Comparison of ENCODE assay signal across 14 cellular contexts in the genomic region with DNA sequence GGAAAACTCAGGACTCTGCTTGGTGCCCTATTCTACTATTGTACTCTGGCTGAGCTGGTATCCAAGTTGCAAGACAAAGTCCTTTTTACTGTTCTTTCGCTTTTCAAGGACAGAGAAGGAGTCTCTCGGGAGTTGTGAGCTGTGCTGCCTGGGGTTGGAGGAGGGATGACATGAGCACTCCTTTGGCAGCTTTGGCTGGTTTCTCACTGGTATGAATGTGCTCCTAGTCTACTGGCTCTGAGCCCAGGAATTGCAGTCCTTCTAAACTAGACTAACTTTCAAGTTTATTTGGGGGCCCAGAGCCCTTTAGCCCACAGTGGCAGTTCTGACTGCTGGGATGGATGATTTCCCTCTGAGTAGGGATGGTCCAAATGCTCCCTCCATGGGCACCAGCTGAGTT.
"Had no signal": no experiment of that assay in that cellular context is flagged by ENCODE, and none has a peak within 500 bp of the region (broad histone marks: within the 10 kb centered on the region; RNA-seq: fewer than 3 reads in every experiment).

No MANE protein-coding gene starts in this region.

- H3K27me3 ChIP-seq: spleen had no signal

- H3K27ac ChIP-seq: psoas muscle, SK-N-MC, spleen had no signal

- DNase-seq: activated CD4-positive, alpha-beta T cell treated with anti-CD3 and anti-CD28 coated beads, Interleukin-2, amount 10 ng/mL, durations not matched to agents 24 days and 14 days; activated CD4-positive, CD25-positive, alpha-beta regulatory T cell; activated CD8-positive, alpha-beta T cell treated with anti-CD3 and anti-CD28 coated beads for 36 hours; activated naive CD4-positive, alpha-beta T cell treated with anti-CD3 and anti-CD28 coated beads for 36 hours; activated T-cell treated with anti-CD3 and anti-CD28 coated beads, Interleukin-2, amount 50 U/mL, for 24 hours; cortex of kidney; effector CD4-positive, alpha-beta T cell; naive thymus-derived CD8-positive, alpha-beta T cell; psoas muscle; spleen; stimulated activated naive B cell treated with anti-CD40 and anti-IgM and Interleukin-4, amounts not matched to agents 10 μg/mL and 1 μg/mL and 100 μg/mL, for 72 hours; T-cell had no signal

- H3K4me1 ChIP-seq: psoas muscle, spleen had no signal

- H3K4me3 ChIP-seq: psoas muscle, SK-N-MC, spleen had no signal

- H3K9me3 ChIP-seq: psoas muscle had no signal

- ATAC-seq: activated CD8-positive, alpha-beta T cell treated with anti-CD3 and anti-CD28 coated beads for 36 hours; naive thymus-derived CD8-positive, alpha-beta T cell; psoas muscle; sciatic nerve; stimulated activated naive B cell treated with anti-CD40 and anti-IgM and Interleukin-4, amounts not matched to agents 10 μg/mL and 1 μg/mL and 100 μg/mL, for 72 hours; T-cell had no signal

- H3K36me3 ChIP-seq: spleen had no signal
